Comparison of ENCODE assay signal across 2 cellular contexts in the genomic region with DNA sequence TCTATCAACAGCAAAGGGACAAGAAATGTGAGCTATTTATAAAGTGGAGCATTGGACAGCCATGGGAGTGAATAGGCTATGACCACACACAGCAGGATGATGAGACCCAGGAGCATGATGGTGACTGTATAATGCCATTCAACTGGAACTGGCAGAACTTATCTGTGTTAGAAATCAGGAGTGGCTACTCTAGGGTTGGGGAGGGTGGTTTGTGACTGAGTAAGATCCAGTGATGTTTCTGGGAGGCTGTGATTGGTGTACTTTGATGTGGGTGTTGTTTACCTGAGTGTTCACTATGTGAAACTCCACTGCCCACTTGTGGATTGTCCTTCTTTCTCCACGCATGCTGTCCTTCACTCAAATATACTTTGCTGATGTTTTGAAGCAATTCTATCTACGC.
TF ChIP-seq lines count a peak whose summit lies in the region.

No MANE protein-coding gene starts in this region.

TF ChIP-seq in HEK293, 187 proteins besides CTCF, POLR2A, EP300 and RAD21 (continued from another document):
- TF ChIP-seq, protein P1, sequence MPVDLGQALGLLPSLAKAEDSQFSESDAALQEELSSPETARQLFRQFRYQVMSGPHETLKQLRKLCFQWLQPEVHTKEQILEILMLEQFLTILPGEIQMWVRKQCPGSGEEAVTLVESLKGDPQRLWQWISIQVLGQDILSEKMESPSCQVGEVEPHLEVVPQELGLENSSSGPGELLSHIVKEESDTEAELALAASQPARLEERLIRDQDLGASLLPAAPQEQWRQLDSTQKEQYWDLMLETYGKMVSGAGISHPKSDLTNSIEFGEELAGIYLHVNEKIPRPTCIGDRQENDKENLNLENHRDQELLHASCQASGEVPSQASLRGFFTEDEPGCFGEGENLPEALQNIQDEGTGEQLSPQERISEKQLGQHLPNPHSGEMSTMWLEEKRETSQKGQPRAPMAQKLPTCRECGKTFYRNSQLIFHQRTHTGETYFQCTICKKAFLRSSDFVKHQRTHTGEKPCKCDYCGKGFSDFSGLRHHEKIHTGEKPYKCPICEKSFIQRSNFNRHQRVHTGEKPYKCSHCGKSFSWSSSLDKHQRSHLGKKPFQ (tag by site-specific recombination; IDR thresholded peaks at IDR 0.05), result no peak

TF ChIP-seq in K562, 482 proteins besides CTCF, POLR2A, EP300 and RAD21 (continued from another document):
- no peak for TF ChIP-seq THRAP3 (IDR thresholded peaks at IDR 0.05; ENCODE audit: borderline replicate concordance)
- TF ChIP-seq HNRNPK (IDR thresholded peaks at IDR 0.05; ENCODE audit: low read depth, low read length, poor library complexity, severe bottlenecking), result no peak
- TF ChIP-seq, protein P2, sequence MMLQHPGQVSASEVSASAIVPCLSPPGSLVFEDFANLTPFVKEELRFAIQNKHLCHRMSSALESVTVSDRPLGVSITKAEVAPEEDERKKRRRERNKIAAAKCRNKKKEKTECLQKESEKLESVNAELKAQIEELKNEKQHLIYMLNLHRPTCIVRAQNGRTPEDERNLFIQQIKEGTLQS (IDR thresholded peaks at IDR 0.05), result no peak
- TF ChIP-seq, protein P2 (CRISPR knock-in tag; conservative IDR thresholded peaks at IDR 0.05), result no peak
- no peak for TF ChIP-seq EWSR1 (IDR thresholded peaks at IDR 0.05; ENCODE audit: borderline replicate concordance, low read depth, partially characterized antibody)
- TF ChIP-seq ZEB2 (IDR thresholded peaks at IDR 0.05), result no peak
- no peak for TF ChIP-seq DNMT1 (IDR thresholded peaks at IDR 0.05)
- no peak for TF ChIP-seq EP400 (IDR thresholded peaks at IDR 0.05)
- TF ChIP-seq, protein P3, sequence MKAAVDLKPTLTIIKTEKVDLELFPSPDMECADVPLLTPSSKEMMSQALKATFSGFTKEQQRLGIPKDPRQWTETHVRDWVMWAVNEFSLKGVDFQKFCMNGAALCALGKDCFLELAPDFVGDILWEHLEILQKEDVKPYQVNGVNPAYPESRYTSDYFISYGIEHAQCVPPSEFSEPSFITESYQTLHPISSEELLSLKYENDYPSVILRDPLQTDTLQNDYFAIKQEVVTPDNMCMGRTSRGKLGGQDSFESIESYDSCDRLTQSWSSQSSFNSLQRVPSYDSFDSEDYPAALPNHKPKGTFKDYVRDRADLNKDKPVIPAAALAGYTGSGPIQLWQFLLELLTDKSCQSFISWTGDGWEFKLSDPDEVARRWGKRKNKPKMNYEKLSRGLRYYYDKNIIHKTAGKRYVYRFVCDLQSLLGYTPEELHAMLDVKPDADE (conservative IDR thresholded peaks at IDR 0.05; ENCODE audit: control insufficient read depth, low read depth, low read length), result no peak
- TF ChIP-seq, protein P4, sequence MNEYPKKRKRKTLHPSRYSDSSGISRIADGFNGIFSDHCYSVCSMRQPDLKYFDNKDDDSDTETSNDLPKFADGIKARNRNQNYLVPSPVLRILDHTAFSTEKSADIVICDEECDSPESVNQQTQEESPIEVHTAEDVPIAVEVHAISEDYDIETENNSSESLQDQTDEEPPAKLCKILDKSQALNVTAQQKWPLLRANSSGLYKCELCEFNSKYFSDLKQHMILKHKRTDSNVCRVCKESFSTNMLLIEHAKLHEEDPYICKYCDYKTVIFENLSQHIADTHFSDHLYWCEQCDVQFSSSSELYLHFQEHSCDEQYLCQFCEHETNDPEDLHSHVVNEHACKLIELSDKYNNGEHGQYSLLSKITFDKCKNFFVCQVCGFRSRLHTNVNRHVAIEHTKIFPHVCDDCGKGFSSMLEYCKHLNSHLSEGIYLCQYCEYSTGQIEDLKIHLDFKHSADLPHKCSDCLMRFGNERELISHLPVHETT (CRISPR knock-in tag; conservative IDR thresholded peaks at IDR 0.05 in 1 of 2, IDR thresholded peaks at IDR 0.05 in 1 of 2), result no peak
- no peak for TF ChIP-seq ZNF431 (CRISPR knock-in tag; IDR thresholded peaks at IDR 0.05)
- no peak for TF ChIP-seq SUPT5H (IDR thresholded peaks at IDR 0.05)
